21 cellular contexts compared by ENCODE assay signal in genomic region chr19:57437931-57438330, GRCh38. TPM values are rescaled to one million over a fixed set of nuclear protein-coding genes. Genes with fewer than 3 reads are reported as not detected.
DNase-seq lines count a peak whose midpoint lies in the region; TF ChIP-seq lines count a peak whose summit lies in the region.
"Had no signal": no experiment of that assay in that cellular context is flagged by ENCODE, and none has a peak within 500 bp of the region (broad histone marks: within the 10 kb centered on the region; RNA-seq: fewer than 3 reads in every experiment).

No MANE protein-coding gene starts in this region.

- peaks cover 0 to 42% of the 10 kb centered on the region in 2 donors for H3K36me3 ChIP-seq in vagina

- peaks cover 35% of the 10 kb centered on the region for H3K4me1 Mint-ChIP-seq in activated naive CD8-positive, alpha-beta T cell (ENCODE audit: low read depth)
- peaks cover 27% of the 10 kb centered on the region for H3K4me1 Mint-ChIP-seq in activated naive CD8-positive, alpha-beta T cell treated with anti-CD3 and anti-CD28 coated beads for 36 hours
- H3K4me1 Mint-ChIP-seq in type B pancreatic cell (ENCODE audit: unreplicated experiment): peaks cover 21% of the 10 kb centered on the region

- peaks cover 25% of the 10 kb centered on the region for H3K9me3 Mint-ChIP-seq in activated naive CD8-positive, alpha-beta T cell (ENCODE audit: low read depth)
- peaks cover 36% of the 10 kb centered on the region for H3K9me3 Mint-ChIP-seq in activated naive CD8-positive, alpha-beta T cell treated with anti-CD3 and anti-CD28 coated beads for 36 hours
- H3K9me3 Mint-ChIP-seq in type B pancreatic cell: peaks cover 33% of the 10 kb centered on the region

- H3K27ac Mint-ChIP-seq in activated naive CD8-positive, alpha-beta T cell: no peak overlapping the region
- no peak overlapping the region for H3K27ac Mint-ChIP-seq in activated naive CD8-positive, alpha-beta T cell treated with anti-CD3 and anti-CD28 coated beads for 36 hours
- no peak overlapping the region for H3K27ac Mint-ChIP-seq in type B pancreatic cell
- H3K27ac Mint-ChIP-seq: H9 had no signal

- no peaks in the 10 kb centered on the region for H3K27me3 ChIP-seq in vagina

- peaks cover 21% of the 10 kb centered on the region for H3K9me3 ChIP-seq in vagina

- H3K27ac ChIP-seq in vagina: no peak overlapping the region

- intact Hi-C loops in vagina (cut with DNase I): no loop called here

- H3K4me1 ChIP-seq in vagina: peaks cover 20% of the 10 kb centered on the region

- peak overlapping the region; percentile 17 for H3K4me3 Mint-ChIP-seq in activated naive CD8-positive, alpha-beta T cell
- H3K4me3 Mint-ChIP-seq in activated naive CD8-positive, alpha-beta T cell treated with anti-CD3 and anti-CD28 coated beads for 36 hours: no peak overlapping the region
- peak overlapping the region; percentile 21 for H3K4me3 Mint-ChIP-seq in type B pancreatic cell

- H3K36me3 Mint-ChIP-seq in activated naive CD8-positive, alpha-beta T cell: peaks cover 55% of the 10 kb centered on the region
- H3K36me3 Mint-ChIP-seq in activated naive CD8-positive, alpha-beta T cell treated with anti-CD3 and anti-CD28 coated beads for 36 hours: peaks cover 83% of the 10 kb centered on the region
- H3K36me3 Mint-ChIP-seq in type B pancreatic cell: peaks cover 70% of the 10 kb centered on the region

- H3K4me3 ChIP-seq in foreskin fibroblast (ENCODE audit: low read depth in 1 of 2, low read length in 2 of 2): no peak overlapping the region
- H3K4me3 ChIP-seq in vagina: no peak overlapping the region
- H3K4me3 ChIP-seq: GM12878 had no signal

- H3K27me3 Mint-ChIP-seq in activated naive CD8-positive, alpha-beta T cell: no peaks in the 10 kb centered on the region
- no peaks in the 10 kb centered on the region for H3K27me3 Mint-ChIP-seq in activated naive CD8-positive, alpha-beta T cell treated with anti-CD3 and anti-CD28 coated beads for 36 hours
- no peaks in the 10 kb centered on the region for H3K27me3 Mint-ChIP-seq in type B pancreatic cell

- no peak for DNase-seq in activated naive CD8-positive, alpha-beta T cell treated with anti-CD3 and anti-CD28 coated beads for 36 hours
- DNase-seq in RKO (ENCODE audit: low spot score) (peak; percentile 12), foreskin fibroblast (peak; percentile 23 to 54), type B pancreatic cell (ENCODE audit: extremely low spot score, unreplicated experiment) (no peak), globus pallidus (ENCODE audit: low spot score) (no peak), vagina (ENCODE audit: extremely low spot score in 2 of 2) (no peak)
- DNase-seq in stimulated activated CD8-positive, alpha-beta memory T cell treated with anti-CD3 and anti-CD28 coated beads, Interleukin-4, amount 100 ng/mL, for 48 hours: no peak
- DNase-seq: 8988T, AML-193, C1 segment of cervical spinal cord, H9, MM.1S, NCI-H1048, NCI-H1436, NCI-H187 treated with DMSO at 0.1 percent for 48 hours, NCI-H226, NCI-H510A treated with DMSO at 0.1 percent for 48 hours, NCI-H748 treated with DMSO at 0.1 percent for 48 hours, SIG-M5 had no signal

- TF ChIP-seq CTCF in foreskin fibroblast (IDR thresholded peaks at IDR 0.05; ENCODE audit: low read depth, low read length) (no peak), type B pancreatic cell (conservative IDR thresholded peaks at IDR 0.05) (no peak), vagina (IDR thresholded peaks at IDR 0.05) (no peak)

- TF ChIP-seq POLR2A in vagina (IDR thresholded peaks at IDR 0.05): no peak

RNA-seq across cellular contexts. Expression of gene ZNF749, which starts 2.8 kb away (rescaled TPM):
- 10 to 100 TPM; 23.6 to 24.8 TPM for total RNA-seq in activated naive CD8-positive, alpha-beta T cell treated with anti-CD3 and anti-CD28 coated beads for 36 hours
- total RNA-seq in type B pancreatic cell (ENCODE audit: low replicate concordance) (17.5 and 26.6 TPM in 2 replicates), vagina (5.2 TPM)

RNA-seq across cellular contexts. Expression of gene VN1R1, which starts 19.0 kb away (rescaled TPM):
- total RNA-seq in activated naive CD8-positive, alpha-beta T cell treated with anti-CD3 and anti-CD28 coated beads for 36 hours: under 1 TPM; 0.30 to 0.31 TPM
- total RNA-seq in type B pancreatic cell (ENCODE audit: low replicate concordance) (0.94 and 1.6 TPM in 2 replicates), vagina (0.49 TPM)

RNA-seq across cellular contexts. Expression of gene ZNF17, which starts 27.0 kb away (rescaled TPM):
- 10 to 100 TPM; 10.5 to 12.3 TPM for total RNA-seq in activated naive CD8-positive, alpha-beta T cell treated with anti-CD3 and anti-CD28 coated beads for 36 hours
- 13.3 and 13.9 TPM in 2 replicates for total RNA-seq in type B pancreatic cell (ENCODE audit: low replicate concordance)
- total RNA-seq in vagina: 18.4 TPM

RNA-seq across cellular contexts. Expression of gene ZNF772, which starts 39.4 kb away (rescaled TPM):
- 1 to 10 TPM; 9.3 to 9.7 TPM for total RNA-seq in activated naive CD8-positive, alpha-beta T cell treated with anti-CD3 and anti-CD28 coated beads for 36 hours
- 16.6 and 18.0 TPM in 2 replicates for total RNA-seq in type B pancreatic cell (ENCODE audit: low replicate concordance)
- 6.9 TPM for total RNA-seq in vagina

RNA-seq across cellular contexts. Expression of gene ZNF548, which starts 48.3 kb away (rescaled TPM):
- 10 to 100 TPM; 17.4 to 18.5 TPM for total RNA-seq in activated naive CD8-positive, alpha-beta T cell treated with anti-CD3 and anti-CD28 coated beads for 36 hours
- total RNA-seq in type B pancreatic cell (ENCODE audit: low replicate concordance) (23.9 and 28.2 TPM in 2 replicates), vagina (17.2 TPM)

Comparison
In these comparisons a context has a peak if more than half of its experiments do, and no peak if none do; other contexts are left out.
1. DNase-seq: peak in RKO (single experiment) and foreskin fibroblast (2 of 2); none in activated naive CD8-positive, alpha-beta T cell treated with anti-CD3 and anti-CD28 coated beads for 36 hours (single experiment), type B pancreatic cell (single experiment), globus pallidus (single experiment), vagina (0 of 2) and stimulated activated CD8-positive, alpha-beta memory T cell treated with anti-CD3 and anti-CD28 coated beads, Interleukin-4, amount 100 ng/mL, for 48 hours (single experiment).